Comparison of ENCODE assay signal across 9 cellular contexts in the genomic region with DNA sequence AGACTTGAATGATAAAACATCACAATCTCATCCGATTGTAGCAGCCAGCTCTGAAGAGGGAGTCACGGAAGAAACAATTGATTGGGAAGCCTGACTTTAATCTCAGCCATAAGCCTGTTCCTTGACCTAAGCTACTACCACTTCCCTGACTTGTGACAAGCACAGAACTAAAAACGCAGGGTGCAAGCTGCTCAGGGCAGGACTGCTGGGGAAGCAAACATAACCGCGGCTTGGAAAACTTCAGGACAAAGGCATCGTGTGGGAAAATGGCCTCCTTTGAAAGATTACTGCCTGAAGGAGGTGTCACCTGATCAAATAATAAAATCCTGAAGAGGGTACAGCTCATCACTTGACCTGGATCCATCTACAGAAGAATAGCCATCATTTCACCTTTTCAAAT.
"Had no signal": no experiment of that assay in that cellular context is flagged by ENCODE, and none has a peak within 500 bp of the region (broad histone marks: within the 10 kb centered on the region; RNA-seq: fewer than 3 reads in every experiment).

No MANE protein-coding gene starts in this region.

- ATAC-seq: HCT116, K562 had no signal

- H3K9me3 ChIP-seq: HAP-1 had no signal

- H3K9ac ChIP-seq: GM23248 had no signal

- DNase-seq: GM23248, GOT3, H7, HFFc6, IMR-90, KG1 had no signal

- H3K4me1 ChIP-seq: HAP-1 had no signal

- H2AFZ ChIP-seq: GM23248 had no signal

- H3K4me3 ChIP-seq: GM23248, HAP-1, K562 had no signal

- H3K36me3 ChIP-seq: HAP-1 had no signal

- H3K27ac ChIP-seq: GM23248 had no signal
